ENCODE assay signal across 10 cellular contexts in genomic region chr3:71026634-71027578, GRCh38.
DNase-seq lines count a peak whose midpoint lies in the region; ATAC-seq, FAIRE-seq and TF ChIP-seq lines count a peak whose summit lies in the region.
"Had no signal": no experiment of that assay in that cellular context is flagged by ENCODE, and none has a peak within 500 bp of the region (broad histone marks: within the 10 kb centered on the region; RNA-seq: fewer than 3 reads in every experiment).

No MANE protein-coding gene starts in this region.

- peak overlapping the region; percentile 77 for H3K27ac ChIP-seq in PC-3 (ENCODE audit: low read length)

- no peaks in the 10 kb centered on the region for H3K36me3 ChIP-seq in PC-3 (ENCODE audit: low read depth, low read length)

- H3K9ac ChIP-seq in PC-3 (ENCODE audit: low read length) = no peak overlapping the region; the same call in 1 of the 2 replicates

- no peak for FAIRE-seq in frontal cortex (lab: Jason Lieb, UNC)
- FAIRE-seq: GM12892 had no signal

- H3K4me2 ChIP-seq in PC-3 (ENCODE audit: low read length) = peak overlapping the region; percentile 15

- POLR2A ChIA-PET in PC-3 (lab: Charles Lee; ENCODE audit: unreplicated experiment) = no interaction called here

- BruUV-seq in PC-3 (replicated peaks; lab: Mats Ljungman, UMichigan) = TSS peak; percentile 27

- no peaks in the 10 kb centered on the region for H3K9me3 Mint-ChIP-seq in stimulated activated effector memory CD8-positive, alpha-beta T cell treated with anti-CD3 and anti-CD28 coated beads, Interleukin-12 subunit alpha, Interleukin-12 subunit beta, amount 100 ng/mL, for 72 hours
- H3K9me3 Mint-ChIP-seq: central memory CD8-positive, alpha-beta T cell had no signal

- H3K4me3 Mint-ChIP-seq in stimulated activated effector memory CD8-positive, alpha-beta T cell treated with anti-CD3 and anti-CD28 coated beads, Interleukin-12 subunit alpha, Interleukin-12 subunit beta, amount 100 ng/mL, for 72 hours = no peak overlapping the region
- H3K4me3 Mint-ChIP-seq: central memory CD8-positive, alpha-beta T cell had no signal

- peaks cover 53% of the 10 kb centered on the region for H3K4me1 Mint-ChIP-seq in stimulated activated effector memory CD8-positive, alpha-beta T cell treated with anti-CD3 and anti-CD28 coated beads, Interleukin-12 subunit alpha, Interleukin-12 subunit beta, amount 100 ng/mL, for 72 hours

- H3F3A ChIP-seq in PC-3 (ENCODE audit: low read length, unreplicated experiment) = no peaks in the 10 kb centered on the region

- H2AFZ ChIP-seq in PC-3 (ENCODE audit: low read length) = no peak overlapping the region

- no peaks in the 10 kb centered on the region for H3K9me2 ChIP-seq in PC-3 (replicated peaks; ENCODE audit: low read length)

- H3K27me3 ChIP-seq in PC-3 (ENCODE audit: low read length) = no peaks in the 10 kb centered on the region

- no peak for TF ChIP-seq CTCF in PC-3 (conservative IDR thresholded peaks at IDR 0.05; ENCODE audit: low read depth, low read length)

- DNase-seq in SIG-M5 treated with dmso at 0.1 percent for 504 hours (lab: John Stamatoyannopoulos, UW; ENCODE audit: unreplicated experiment) (peak; percentile 51), SIG-M5 (lab: John Stamatoyannopoulos, UW) (no peak), PC-3 (peak; percentile 73), GF-D8 (lab: John Stamatoyannopoulos, UW) (no peak), NCI-H1048 (lab: John Stamatoyannopoulos, UW) (no peak), frontal cortex (ENCODE audit: low spot score in 2 of 2) (no peak)
- no peak for DNase-seq in stimulated activated effector memory CD8-positive, alpha-beta T cell treated with anti-CD3 and anti-CD28 coated beads, Interleukin-12 subunit alpha, Interleukin-12 subunit beta, amount 100 ng/mL, for 72 hours (ENCODE audit: low spot score in 2 of 2)

- H3K27ac Mint-ChIP-seq in stimulated activated effector memory CD8-positive, alpha-beta T cell treated with anti-CD3 and anti-CD28 coated beads, Interleukin-12 subunit alpha, Interleukin-12 subunit beta, amount 100 ng/mL, for 72 hours = peak overlapping the region; percentile 78

- H3K79me2 ChIP-seq in PC-3 (ENCODE audit: low read length) = 0 out of 2 replicates have a peak, but pooled peaks cover 7% of the 10 kb centered on the region

- intact Hi-C loops in PC-3 (cut with micrococcal nuclease) = loop anchor here (1.0 to 2.0 kb wide), 4 partner anchors 8 to 38 kb away; no protein-coding TSS in a partner anchor

- ATAC-seq in PC-3 (peak; percentile 83), esophagus mucosa (peak; percentile 85)
- no peak for ATAC-seq in stimulated activated effector memory CD8-positive, alpha-beta T cell treated with anti-CD3 and anti-CD28 coated beads, Interleukin-12 subunit alpha, Interleukin-12 subunit beta, amount 100 ng/mL, for 72 hours

- H4K20me1 ChIP-seq in PC-3 (ENCODE audit: low read length) = no peaks in the 10 kb centered on the region

- CTCF ChIA-PET in PC-3 (lab: Charles Lee) = no interaction called here

- H3K4me1 ChIP-seq in PC-3 (ENCODE audit: insufficient read depth, low read length) = peaks cover 44% of the 10 kb centered on the region

- H3K4me3 ChIP-seq in PC-3 (ENCODE audit: low read length) = no peak overlapping the region

- H3K36me3 Mint-ChIP-seq in stimulated activated effector memory CD8-positive, alpha-beta T cell treated with anti-CD3 and anti-CD28 coated beads, Interleukin-12 subunit alpha, Interleukin-12 subunit beta, amount 100 ng/mL, for 72 hours = peaks cover 72% of the 10 kb centered on the region

- no peaks in the 10 kb centered on the region for H3K9me3 ChIP-seq in PC-3 (ENCODE audit: low read length)

Comparison
In these comparisons a context has a peak if more than half of its experiments do, and no peak if none do; other contexts are left out.
1. DNase-seq: peak in SIG-M5 treated with dmso at 0.1 percent for 504 hours (single experiment) and PC-3 (single experiment); none in SIG-M5 (single experiment), stimulated activated effector memory CD8-positive, alpha-beta T cell treated with anti-CD3 and anti-CD28 coated beads, Interleukin-12 subunit alpha, Interleukin-12 subunit beta, amount 100 ng/mL, for 72 hours (0 of 2), GF-D8 (single experiment), NCI-H1048 (single experiment) and frontal cortex (0 of 2).